Comparison of ENCODE assay signal across 14 cellular contexts in the genomic region with DNA sequence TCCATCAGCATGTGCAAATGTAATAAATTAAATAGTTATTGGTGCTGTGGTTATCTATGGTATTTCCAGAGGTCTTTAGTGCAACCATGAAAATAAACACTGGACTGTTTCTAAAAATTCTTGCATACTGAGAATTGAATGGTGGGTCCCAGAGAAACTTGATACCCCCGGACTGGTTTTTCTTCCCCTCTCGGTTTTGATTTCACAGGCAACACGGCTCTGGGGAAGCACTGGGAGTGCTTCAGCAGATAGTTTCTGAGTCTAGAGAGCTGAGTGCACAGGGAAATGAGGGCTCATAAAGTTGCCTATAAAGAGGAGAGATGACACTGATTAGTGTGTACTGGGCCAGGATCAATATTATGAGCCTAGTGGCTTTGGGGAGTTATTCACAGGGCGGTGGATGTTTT.
DNase-seq lines count a peak whose midpoint lies in the region; ATAC-seq and TF ChIP-seq lines count a peak whose summit lies in the region.
"Had no signal": no experiment of that assay in that cellular context is flagged by ENCODE, and none has a peak within 500 bp of the region (broad histone marks: within the 10 kb centered on the region; RNA-seq: fewer than 3 reads in every experiment).

No MANE protein-coding gene starts in this region.

- no peak overlapping the region for H2BK120ac ChIP-seq in mesenchymal stem cell (ENCODE audit: low read depth, low read length)

- H3K27ac Mint-ChIP-seq in activated naive CD4-positive, alpha-beta T cell treated with anti-CD3 and anti-CD28 coated beads, Interleukin-2, amount 10 ng/mL, durations not matched to agents 7 days and 5 days = no peak overlapping the region
- H3K27ac Mint-ChIP-seq in endothelial cell (ENCODE audit: unreplicated experiment) = no peak overlapping the region

- H3K36me3 Mint-ChIP-seq in activated naive CD4-positive, alpha-beta T cell treated with anti-CD3 and anti-CD28 coated beads, Interleukin-2, amount 10 ng/mL, durations not matched to agents 7 days and 5 days = no peaks in the 10 kb centered on the region
- no peaks in the 10 kb centered on the region for H3K36me3 Mint-ChIP-seq in endothelial cell (ENCODE audit: low read depth, unreplicated experiment)

- H2AK5ac ChIP-seq in mesenchymal stem cell (ENCODE audit: low read length, severe bottlenecking) = no peak overlapping the region

- TF ChIP-seq CTCF in KMS-11 (conservative IDR thresholded peaks at IDR 0.05; ENCODE audit: low read depth, low read length) (no peak), coronary artery (IDR thresholded peaks at IDR 0.05) (no peak), endothelial cell (IDR thresholded peaks at IDR 0.05; ENCODE audit: unreplicated experiment) (no peak)

- H2AFZ ChIP-seq in KMS-11 (ENCODE audit: low read depth) (no peak overlapping the region), mesenchymal stem cell (ENCODE audit: low read depth, low read length) (no peak overlapping the region)

- no peak overlapping the region for H3K4ac ChIP-seq in mesenchymal stem cell (ENCODE audit: low read depth in 1 of 2, low read length in 2 of 2)

- H4K91ac ChIP-seq in mesenchymal stem cell (ENCODE audit: low read length) = no peak overlapping the region

- H3K36me3 ChIP-seq in KMS-11 (ENCODE audit: insufficient read depth) (no peaks in the 10 kb centered on the region), mesenchymal stem cell (ENCODE audit: control insufficient read depth in 1 of 2, insufficient read depth in 2 of 2, low read depth in 1 of 2, low read length in 2 of 2) (no peaks in the 10 kb centered on the region)
- H3K36me3 ChIP-seq: thyroid gland had no signal

- H2BK15ac ChIP-seq in mesenchymal stem cell (ENCODE audit: low read depth, poor library complexity, severe bottlenecking) = no peak overlapping the region

- H3K18ac ChIP-seq in mesenchymal stem cell (ENCODE audit: low read depth in 1 of 2, low read length in 2 of 2) = no peak overlapping the region

- 25% methylated on average over 4 of the region's 4 CpGs for WGBS in mesenchymal stem cell

- H3K27me3 Mint-ChIP-seq in activated naive CD4-positive, alpha-beta T cell treated with anti-CD3 and anti-CD28 coated beads, Interleukin-2, amount 10 ng/mL, durations not matched to agents 7 days and 5 days = no peaks in the 10 kb centered on the region
- H3K27me3 Mint-ChIP-seq in endothelial cell (ENCODE audit: unreplicated experiment) = peaks cover 2% of the 10 kb centered on the region

- H3K4me2 ChIP-seq in KMS-11 = peak overlapping the region; percentile 58
- H3K4me2 ChIP-seq in mesenchymal stem cell (ENCODE audit: low read length, poor library complexity, severe bottlenecking) = no peak overlapping the region

- no peak overlapping the region for H2BK12ac ChIP-seq in mesenchymal stem cell (ENCODE audit: low read length in 2 of 2)

- H3K9me3 ChIP-seq in mesenchymal stem cell (ENCODE audit: control insufficient read depth, low read length) = no peaks in the 10 kb centered on the region
- H3K9me3 ChIP-seq: psoas muscle, thyroid gland had no signal

- H3K4me3 ChIP-seq in KMS-11 (IDR thresholded peaks at IDR 0.05; ENCODE audit: insufficient read depth, low read depth, low read length) (no peak overlapping the region), mesenchymal stem cell (ENCODE audit: insufficient read depth in 1 of 2, low read depth in 1 of 2, low read length in 2 of 2) (no peak overlapping the region), coronary artery (no peak overlapping the region)
- H3K4me3 ChIP-seq: psoas muscle, thyroid gland had no signal

- H3K27me3 ChIP-seq in KMS-11 (ENCODE audit: insufficient read depth, low read depth) (no peaks in the 10 kb centered on the region), mesenchymal stem cell (ENCODE audit: control insufficient read depth in 1 of 2, insufficient read depth in 1 of 2, low read length in 2 of 2) (no peaks in the 10 kb centered on the region)
- H3K27me3 ChIP-seq: thyroid gland had no signal

- H3K9ac ChIP-seq in KMS-11 (no peak overlapping the region), mesenchymal stem cell (ENCODE audit: low read length) (no peak overlapping the region)

- CTCF ChIA-PET in activated naive CD4-positive, alpha-beta T cell treated with anti-CD3 and anti-CD28 coated beads, Interleukin-2, amount 10 ng/mL, durations not matched to agents 7 days and 5 days (lab: Charles Lee) = no interaction called here

- H3K27ac ChIP-seq in KMS-11 (peak overlapping the region; percentile 31; the same call in 1 of the 2 replicates), mesenchymal stem cell (ENCODE audit: low read length, poor library complexity, severe bottlenecking) (no peak overlapping the region), coronary artery (no peak overlapping the region)
- H3K27ac ChIP-seq: psoas muscle, thyroid gland had no signal

- H3K9me3 Mint-ChIP-seq in activated naive CD4-positive, alpha-beta T cell treated with anti-CD3 and anti-CD28 coated beads, Interleukin-2, amount 10 ng/mL, durations not matched to agents 7 days and 5 days = no peaks in the 10 kb centered on the region
- H3K9me3 Mint-ChIP-seq in endothelial cell (ENCODE audit: unreplicated experiment) = no peaks in the 10 kb centered on the region

- no peak overlapping the region for H3K23ac ChIP-seq in mesenchymal stem cell (ENCODE audit: low read length in 2 of 2)

- peak; percentile 77 for ATAC-seq in GM18868 (IDR thresholded peaks at IDR 0.05; ENCODE audit: unreplicated experiment)
- peak; percentile 79 for ATAC-seq in GM21723 (IDR thresholded peaks at IDR 0.05; ENCODE audit: unreplicated experiment)
- ATAC-seq: psoas muscle had no signal

- H3K4me1 ChIP-seq in KMS-11 (ENCODE audit: low read depth, poor library complexity, severe bottlenecking) = peaks cover 47% of the 10 kb centered on the region
- H3K4me1 ChIP-seq in mesenchymal stem cell (ENCODE audit: control insufficient read depth, insufficient read depth, low read depth, low read length) = no peaks in the 10 kb centered on the region
- H3K4me1 ChIP-seq: psoas muscle had no signal

- no peak overlapping the region for H3K14ac ChIP-seq in mesenchymal stem cell (ENCODE audit: low read length in 2 of 2)

- no peak overlapping the region for H2BK5ac ChIP-seq in mesenchymal stem cell (ENCODE audit: low read depth, low read length, poor library complexity, severe bottlenecking)

- no peaks in the 10 kb centered on the region for H4K20me1 ChIP-seq in KMS-11 (ENCODE audit: insufficient read depth)

- no peaks in the 10 kb centered on the region for H3K79me2 ChIP-seq in KMS-11 (ENCODE audit: insufficient read depth, low read depth)

- no peak overlapping the region for H3K4me3 Mint-ChIP-seq in activated naive CD4-positive, alpha-beta T cell treated with anti-CD3 and anti-CD28 coated beads, Interleukin-2, amount 10 ng/mL, durations not matched to agents 7 days and 5 days
- H3K4me3 Mint-ChIP-seq in endothelial cell (ENCODE audit: unreplicated experiment) = no peak overlapping the region

- DNase-seq in mesenchymal stem cell (peak; percentile 39), DMS153 treated with DMSO at 0.1 percent for 48 hours (lab: John Stamatoyannopoulos, UW; ENCODE audit: unreplicated experiment) (no peak), coronary artery (ENCODE audit: low spot score) (no peak), endothelial cell (ENCODE audit: low spot score) (no peak)
- DNase-seq in activated naive CD4-positive, alpha-beta T cell treated with anti-CD3 and anti-CD28 coated beads, Interleukin-2, amount 10 ng/mL, durations not matched to agents 7 days and 5 days = no peak
- DNase-seq: activated CD4-positive, alpha-beta T cell treated with anti-CD3 and anti-CD28 coated beads for 48 hours; Calu3; head of caudate nucleus; Karpas-422; psoas muscle; thyroid gland had no signal

- H3K79me1 ChIP-seq in mesenchymal stem cell (replicated peaks; ENCODE audit: low read length, poor library complexity, severe bottlenecking) = no peaks in the 10 kb centered on the region

- H4K8ac ChIP-seq in mesenchymal stem cell (ENCODE audit: low read length) = no peak overlapping the region

- no peaks in the 10 kb centered on the region for H3K4me1 Mint-ChIP-seq in activated naive CD4-positive, alpha-beta T cell treated with anti-CD3 and anti-CD28 coated beads, Interleukin-2, amount 10 ng/mL, durations not matched to agents 7 days and 5 days
- no peaks in the 10 kb centered on the region for H3K4me1 Mint-ChIP-seq in endothelial cell (ENCODE audit: unreplicated experiment)
